Comparison of ENCODE assay signal across 8 cellular contexts in genomic region chr5:171402751-171403150, GRCh38. TPM values are rescaled to one million over a fixed set of nuclear protein-coding genes. Genes with fewer than 3 reads are reported as not detected.
DNase-seq lines count a peak whose midpoint lies in the region; ATAC-seq, FAIRE-seq and TF ChIP-seq lines count a peak whose summit lies in the region.
"Not testable (repeated sequence)": the region's sequence is repeated elsewhere in the genome, so short reads cannot be mapped to it uniquely, and the experiment has no call there.
"Had no signal": no experiment of that assay in that cellular context is flagged by ENCODE, and none has a peak within 500 bp of the region (broad histone marks: within the 10 kb centered on the region; RNA-seq: fewer than 3 reads in every experiment).

No MANE protein-coding gene starts in this region.

- FAIRE-seq in GM12878 (lab: Jason Lieb, UNC) = not testable (repeated sequence)

- H3K4me1 Mint-ChIP-seq in GM23338 = peaks cover 38% of the 10 kb centered on the region
- peaks cover 46% of the 10 kb centered on the region for H3K4me1 Mint-ChIP-seq in WTC11
- peaks cover 53% of the 10 kb centered on the region for H3K4me1 Mint-ChIP-seq in activated naive CD4-positive, alpha-beta T cell treated with anti-CD3 and anti-CD28 coated beads, Interleukin-2, amount 50 U/mL, for 24 hours
- H3K4me1 Mint-ChIP-seq in endothelial cell (ENCODE audit: unreplicated experiment) = not testable (repeated sequence)

- H3K4me3 Mint-ChIP-seq in GM23338; WTC11; activated naive CD4-positive, alpha-beta T cell treated with anti-CD3 and anti-CD28 coated beads, Interleukin-2, amount 50 U/mL, for 24 hours: not testable (repeated sequence)
- H3K4me3 Mint-ChIP-seq in endothelial cell (ENCODE audit: unreplicated experiment) = peak overlapping the region; percentile 81

- intact Hi-C loops in Panc1 (cut with micrococcal nuclease; ENCODE audit: unreplicated experiment); GM12878 (cut with micrococcal nuclease; ENCODE audit: unreplicated experiment): not testable (repeated sequence)

- peak; percentile 38 for ATAC-seq in DND-41 (ENCODE audit: insufficient read depth, low read depth)
- ATAC-seq in GM23338, WTC11: not testable (repeated sequence)
- ATAC-seq in Panc1 = peak; percentile 23; the same call in 1 of the 2 replicates
- peak; percentile 7; the same call in 1 of the 3 replicates for ATAC-seq in GM12878

- TF ChIP-seq EP300 in GM12878 (IDR thresholded peaks at IDR 0.05; ENCODE audit: borderline replicate concordance in 1 of 2, control insufficient read depth in 1 of 2, low read depth in 2 of 2, low read length in 2 of 2) = not testable (repeated sequence)

- peaks cover 71% of the 10 kb centered on the region for H4K20me1 ChIP-seq in DND-41 (ENCODE audit: insufficient read depth, low read length)
- H4K20me1 ChIP-seq in GM23338 (replicated peaks; ENCODE audit: insufficient read depth) = peaks cover 72% of the 10 kb centered on the region
- peaks cover 11% of the 10 kb centered on the region for H4K20me1 ChIP-seq in GM12878 (ENCODE audit: control insufficient read depth, insufficient read depth)

- H3K36me3 Mint-ChIP-seq in GM23338 (ENCODE audit: low read depth) (peaks cover 80% of the 10 kb centered on the region), WTC11 (peaks cover 77% of the 10 kb centered on the region), endothelial cell (ENCODE audit: low read depth, unreplicated experiment) (peaks cover 53% of the 10 kb centered on the region)
- peaks cover 37% of the 10 kb centered on the region for H3K36me3 Mint-ChIP-seq in activated naive CD4-positive, alpha-beta T cell treated with anti-CD3 and anti-CD28 coated beads, Interleukin-2, amount 50 U/mL, for 24 hours

- RAD21 ChIA-PET in GM12878 (lab: Charles Lee; ENCODE audit: unreplicated experiment) = not testable (repeated sequence)

- H3K36me3 ChIP-seq in DND-41 (ENCODE audit: insufficient read depth, low read length) = peaks cover 74% of the 10 kb centered on the region
- H3K36me3 ChIP-seq in GM23338 (ENCODE audit: insufficient read depth) = peaks cover 73% of the 10 kb centered on the region
- peaks cover 44% of the 10 kb centered on the region for H3K36me3 ChIP-seq in Panc1 (ENCODE audit: control insufficient read depth, insufficient read depth, low read length)
- peaks cover 17 to 33% of the 10 kb centered on the region in 2 experiments for H3K36me3 ChIP-seq in GM12878 (ENCODE audit: control insufficient read depth in 2 of 2, insufficient read depth in 2 of 2, low read length in 1 of 2)

- TF ChIP-seq POLR2A in GM12878 (IDR thresholded peaks at IDR 0.05; ENCODE audit: low read depth, low read length) = not testable (repeated sequence)

- not testable (repeated sequence) for TF ChIP-seq RAD21 in GM12878 (IDR thresholded peaks at IDR 0.05; ENCODE audit: insufficient read depth, low read depth, low read length)

- not testable (repeated sequence) for BruUV-seq in Panc1 (replicated peaks; lab: Mats Ljungman, UMichigan); GM12878 (replicated peaks; lab: Mats Ljungman, UMichigan)

- not testable (repeated sequence) for H3K9ac ChIP-seq in DND-41 (ENCODE audit: low read depth, low read length); GM12878 (ENCODE audit: control insufficient read depth, insufficient read depth, low read length)

- H3K27me3 ChIP-seq in DND-41 (ENCODE audit: insufficient read depth, low read length, poor library complexity); GM23338 (ENCODE audit: insufficient read depth); Panc1 (ENCODE audit: control insufficient read depth, insufficient read depth, low read length); GM12878 (replicated peaks in 1 of 2; ENCODE audit: control insufficient read depth in 2 of 2, insufficient read depth in 2 of 2, low read length in 1 of 2): not testable (repeated sequence)

- peaks cover 65% of the 10 kb centered on the region for H3F3A ChIP-seq in GM23338 (replicated peaks; ENCODE audit: low read depth)

- H3K4me1 ChIP-seq in DND-41 (ENCODE audit: insufficient read depth, low read length); GM12878 (ENCODE audit: control insufficient read depth, insufficient read depth, low read length): not testable (repeated sequence)
- H3K4me1 ChIP-seq in GM23338 (ENCODE audit: insufficient read depth) (peaks cover 20% of the 10 kb centered on the region), Panc1 (ENCODE audit: control insufficient read depth, insufficient read depth, low read length) (peaks cover 26% of the 10 kb centered on the region)

- H3K27ac ChIP-seq in DND-41 (ENCODE audit: low read length); Panc1 (ENCODE audit: low read length); GM12878 (ENCODE audit: control insufficient read depth, insufficient read depth): not testable (repeated sequence)
- H3K27ac ChIP-seq in GM23338 (ENCODE audit: low read depth) = peak overlapping the region; percentile 76; the same call in 1 of the 2 replicates

- SMC1A ChIA-PET in GM12878 (lab: Charles Lee; ENCODE audit: uncharacterized antibody, unreplicated experiment) = not testable (repeated sequence)

- DNase-seq in DND-41; GM23338 (ENCODE audit: low spot score); Panc1 (ENCODE audit: low read depth, low spot score); WTC11 (ENCODE audit: low spot score); GM12878 (ENCODE audit: low read depth, low spot score); endothelial cell (ENCODE audit: low spot score): not testable (repeated sequence)

- not testable (repeated sequence) for H3K9me2 ChIP-seq in GM23338 (ENCODE audit: insufficient read depth)

- peaks cover 38% of the 10 kb centered on the region for H3K27me3 Mint-ChIP-seq in GM23338 (ENCODE audit: insufficient read depth, low read depth, poor library complexity)
- not testable (repeated sequence) for H3K27me3 Mint-ChIP-seq in WTC11 (ENCODE audit: low read depth); activated naive CD4-positive, alpha-beta T cell treated with anti-CD3 and anti-CD28 coated beads, Interleukin-2, amount 50 U/mL, for 24 hours; endothelial cell (ENCODE audit: unreplicated experiment)

- not testable (repeated sequence) for TF ChIP-seq CTCF in DND-41 (IDR thresholded peaks at IDR 0.05; ENCODE audit: borderline replicate concordance, extremely low read depth, low read length, poor library complexity, severe bottlenecking); GM23338 (conservative IDR thresholded peaks at IDR 0.05; ENCODE audit: low read depth in 2 of 2); Panc1 (IDR thresholded peaks at IDR 0.05); WTC11 (IDR thresholded peaks at IDR 0.05); GM12878 (IDR thresholded peaks at IDR 0.05 in 2 of 3, conservative IDR thresholded peaks at IDR 0.05 in 1 of 3; ENCODE audit: control insufficient read depth in 2 of 3, extremely low read depth in 1 of 3, insufficient read depth in 1 of 3, low read depth in 3 of 3, low read length in 3 of 3); endothelial cell (IDR thresholded peaks at IDR 0.05; ENCODE audit: unreplicated experiment)

- H3K4me2 ChIP-seq in DND-41 (ENCODE audit: insufficient read depth, low read length); GM23338; GM12878 (ENCODE audit: control insufficient read depth, insufficient read depth): not testable (repeated sequence)

- POLR2A ChIA-PET in Panc1 (lab: Charles Lee); WTC11 (lab: Charles Lee); GM12878 (lab: Charles Lee): not testable (repeated sequence)

- not testable (repeated sequence) for H3K27ac Mint-ChIP-seq in GM23338; WTC11; endothelial cell (ENCODE audit: unreplicated experiment)
- peak overlapping the region; percentile 38 for H3K27ac Mint-ChIP-seq in activated naive CD4-positive, alpha-beta T cell treated with anti-CD3 and anti-CD28 coated beads, Interleukin-2, amount 50 U/mL, for 24 hours

- H2AFZ ChIP-seq in DND-41 (ENCODE audit: low read depth, low read length); GM23338; GM12878 (ENCODE audit: control insufficient read depth, low read depth, low read length): not testable (repeated sequence)

- not testable (repeated sequence) for H3K9me3 ChIP-seq in DND-41 (ENCODE audit: insufficient read depth, low read length, severe bottlenecking); Panc1 (ENCODE audit: control insufficient read depth, insufficient read depth, low read depth, low read length); GM12878 (replicated peaks; ENCODE audit: control insufficient read depth, insufficient read depth, low read length)

- H3K79me2 ChIP-seq in DND-41 (ENCODE audit: insufficient read depth, low read length) (peaks cover 76% of the 10 kb centered on the region), GM23338 (replicated peaks; ENCODE audit: insufficient read depth) (peaks cover 77% of the 10 kb centered on the region), GM12878 (ENCODE audit: control insufficient read depth, insufficient read depth, low read length) (peaks cover 43% of the 10 kb centered on the region)

- CTCF ChIA-PET in Panc1 (lab: Charles Lee); WTC11 (lab: Charles Lee); GM12878 (lab: Yijun Ruan, JAX): not testable (repeated sequence)

- H3K4me3 ChIP-seq in DND-41 (ENCODE audit: low read depth in 1 of 2, low read length in 2 of 2); GM23338; Panc1 (ENCODE audit: low read depth in 2 of 2, low read length in 2 of 2); GM12878: not testable (repeated sequence)

- H3K9me3 Mint-ChIP-seq in GM23338; WTC11; activated naive CD4-positive, alpha-beta T cell treated with anti-CD3 and anti-CD28 coated beads, Interleukin-2, amount 50 U/mL, for 24 hours; endothelial cell (ENCODE audit: unreplicated experiment): not testable (repeated sequence)

- in situ Hi-C loops in Panc1 (cut with HindIII; ENCODE audit: low pct_unique_long_range_greater_than_20kb, low sequenced_read_pairs) = loop anchor here (25.0 kb wide), 1 partner anchor 460 kb away; no protein-coding TSS in a partner anchor
- in situ Hi-C loops in GM12878 (cut with MboI) = loop anchor here (25.0 kb wide), 1 partner anchor 885 kb away; the partner anchor contains the start of gene UBTD2

RNA-seq across cellular contexts. Expression of gene NPM1, which starts 15.1 kb away (rescaled TPM):
- 2,727 and 5,242 TPM in 2 replicates for total RNA-seq in GM23338 (2014; rRNA removed; shearing (Covaris generic))
- polyA plus RNA-seq in GM23338 (2016; fragmentation: Nextera tagmentation; extraction: Ambion mirVana) (3,739 and 3,980 TPM in 2 replicates), GM12878 (2011; rRNA removed) (2,896 and 3,056 TPM in 2 replicates), GM12878 (2014; fragmentation: Illumina TruSeq; extraction: Trizol) (4,943 and 8,358 TPM in 2 replicates), GM12878 (2014; fragmentation: Nextera tagmentation; extraction: Ambion mirVana) (1,000 to 10,000 TPM; 3,742 to 5,105 TPM), GM12878 (2014; rRNA removed) (2,295 and 2,497 TPM in 2 replicates), GM12878 (2016; fragmentation: Nextera tagmentation; extraction: Ambion mirVana) (1,000 to 10,000 TPM; 1,843 to 2,046 TPM)
- total RNA-seq in Panc1 (2021; ENCODE audit: unreplicated experiment) (1,864 TPM), WTC11 (2021) (3,469 to 3,530 TPM (median 3,528 TPM) in 3 replicates), GM12878 (2014; rRNA removed) (2,837 and 2,926 TPM in 2 replicates), GM12878 (2014; rRNA removed; fragmentation: Illumina TruSeq; extraction: Trizol) (5,396 and 5,466 TPM in 2 replicates), GM12878 (2021) (2,607 and 2,609 TPM in 2 replicates), endothelial cell (ENCODE audit: unreplicated experiment) (1,016 TPM)
- polyA plus RNA-seq in Panc1 (2012; ENCODE audit: insufficient read length) = 1,117 TPM
- 425 and 430 TPM in 2 replicates for total RNA-seq in GM12878 (2013; cell fraction: nucleolus; rRNA removed)
- polyA plus RNA-seq in GM12878 (2011; ENCODE audit: low read depth) = 1,342 TPM
- 3,501 and 4,381 TPM in 2 replicates for polyA plus RNA-seq in GM12878 (2011; cell fraction: cytosol; rRNA removed)
- polyA plus RNA-seq in GM12878 (2011; cell fraction: nucleus; rRNA removed) = 735 and 1,933 TPM in 2 replicates
- 4,384 and 5,105 TPM in 2 replicates for polyA plus RNA-seq in GM12878 (2012)
- polyA minus RNA-seq in GM12878 (2011; rRNA and poly(A)+ RNA removed) = 1,162 and 2,005 TPM in 2 replicates
- 2,291 and 2,774 TPM in 2 replicates for polyA minus RNA-seq in GM12878 (2011; cell fraction: cytosol; rRNA and poly(A)+ RNA removed)
- 272 and 485 TPM in 2 replicates for polyA minus RNA-seq in GM12878 (2011; cell fraction: nucleus; rRNA and poly(A)+ RNA removed)

RNA-seq across cellular contexts. Expression of gene FGF18, which starts 16.7 kb away (rescaled TPM):
- 0.56 TPM in 1 of 2 replicates, not detected in the other for total RNA-seq in GM23338 (2014; rRNA removed; shearing (Covaris generic))
- polyA plus RNA-seq in GM23338 (2016; fragmentation: Nextera tagmentation; extraction: Ambion mirVana) (0.75 and 0.86 TPM in 2 replicates), GM12878 (2011; rRNA removed) (0.03 TPM in 1 of 2 replicates, not detected in the other), GM12878 (2014; fragmentation: Illumina TruSeq; extraction: Trizol) (not detected in 2 replicates), GM12878 (2014; fragmentation: Nextera tagmentation; extraction: Ambion mirVana) (not detected), GM12878 (2014; rRNA removed) (0.09 TPM in 1 of 2 replicates, not detected in the other), GM12878 (2016; fragmentation: Nextera tagmentation; extraction: Ambion mirVana) (under 1 TPM in 1 of 2 experiments, not detected in 1; 0.10 TPM)
- total RNA-seq in Panc1 (2021; ENCODE audit: unreplicated experiment) (1.7 TPM), WTC11 (2021) (0.72 to 1.4 TPM (median 0.87 TPM) in 3 replicates), GM12878 (2014; rRNA removed) (0.06 and 0.11 TPM in 2 replicates), GM12878 (2014; rRNA removed; fragmentation: Illumina TruSeq; extraction: Trizol) (0.04 TPM in 1 of 2 replicates, not detected in the other), GM12878 (2021) (not detected in 2 replicates), endothelial cell (ENCODE audit: unreplicated experiment) (0.13 TPM)
- polyA plus RNA-seq in Panc1 (2012; ENCODE audit: insufficient read length) = 0.78 TPM
- total RNA-seq in GM12878 (2013; cell fraction: nucleolus; rRNA removed) = not detected in 2 replicates
- not detected for polyA plus RNA-seq in GM12878 (2011; ENCODE audit: low read depth)
- polyA plus RNA-seq in GM12878 (2011; cell fraction: cytosol; rRNA removed) = 0.03 TPM in 1 of 2 replicates, not detected in the other
- polyA plus RNA-seq in GM12878 (2011; cell fraction: nucleus; rRNA removed) = 0.09 TPM in 2 replicates
- 0.07 TPM in 1 of 2 replicates, not detected in the other for polyA plus RNA-seq in GM12878 (2012)
- polyA minus RNA-seq in GM12878 (2011; rRNA and poly(A)+ RNA removed) = not detected in 2 replicates
- polyA minus RNA-seq in GM12878 (2011; cell fraction: cytosol; rRNA and poly(A)+ RNA removed) = not detected in 2 replicates
- not detected in 2 replicates for polyA minus RNA-seq in GM12878 (2011; cell fraction: nucleus; rRNA and poly(A)+ RNA removed)
- polyA plus RNA-seq: BJ had no signal
